Comparison of ENCODE assay signal across 16 cellular contexts in genomic region chr11:110833033-110833484, GRCh38.
DNase-seq lines count a peak whose midpoint lies in the region; ATAC-seq, FAIRE-seq and TF ChIP-seq lines count a peak whose summit lies in the region.
"Had no signal": no experiment of that assay in that cellular context is flagged by ENCODE, and none has a peak within 500 bp of the region (broad histone marks: within the 10 kb centered on the region; RNA-seq: fewer than 3 reads in every experiment).

No MANE protein-coding gene starts in this region.

- no peaks in the 10 kb centered on the region for H3K9me3 Mint-ChIP-seq in endothelial cell (ENCODE audit: unreplicated experiment)

- H3K9me2 ChIP-seq in PC-3 (replicated peaks; ENCODE audit: low read length), result no peaks in the 10 kb centered on the region
- no peaks in the 10 kb centered on the region for H3K9me2 ChIP-seq in OCI-LY7 (ENCODE audit: insufficient read depth, low read length)

- H3K4me2 ChIP-seq in PC-3 (ENCODE audit: low read length) (no peak overlapping the region), endothelial cell of umbilical vein (ENCODE audit: insufficient read depth, low read length) (peak overlapping the region; percentile 88), OCI-LY7 (ENCODE audit: low read length) (no peak overlapping the region)

- TF ChIP-seq POLR2A in endothelial cell of umbilical vein (IDR thresholded peaks at IDR 0.05; ENCODE audit: low read depth, low read length) (no peak), GM12892 (IDR thresholded peaks at IDR 0.05; ENCODE audit: low read depth, low read length) (no peak)

- no peaks in the 10 kb centered on the region for H3K9me1 ChIP-seq in endothelial cell of umbilical vein (replicated peaks; ENCODE audit: control insufficient read depth, extremely low read depth, insufficient read depth, low read length)

- H3K79me2 ChIP-seq in PC-3 (ENCODE audit: low read length) (no peaks in the 10 kb centered on the region), endothelial cell of umbilical vein (ENCODE audit: control insufficient read depth, insufficient read depth, low read length) (no peaks in the 10 kb centered on the region), OCI-LY7 (ENCODE audit: insufficient read depth, low read depth, low read length) (no peaks in the 10 kb centered on the region)

- no peak overlapping the region for H3K4me3 Mint-ChIP-seq in endothelial cell (ENCODE audit: unreplicated experiment)

- dilution Hi-C loops in endothelial cell of umbilical vein (cut with MboI; ENCODE audit: extremely low pct_ligation_motif_present, low sequenced_read_pairs), result no loop called here

- no peaks in the 10 kb centered on the region for H3F3A ChIP-seq in PC-3 (ENCODE audit: low read length, unreplicated experiment)

- H3K9ac ChIP-seq in PC-3 (ENCODE audit: low read length), result no peak overlapping the region
- H3K9ac ChIP-seq in endothelial cell of umbilical vein (replicated peaks; ENCODE audit: extremely low read depth, insufficient read depth, low read length), result peak overlapping the region; percentile 46

- DNase-seq in ELR (ENCODE audit: low read depth), result peak; percentile 59
- peak; percentile 43 for DNase-seq in PC-3
- peak; percentile 84 for DNase-seq in endothelial cell of umbilical vein (ENCODE audit: low read depth, low spot score)
- peak; percentile 23 for DNase-seq in putamen (ENCODE audit: low spot score)
- no peak for DNase-seq in OCI-LY7 (ENCODE audit: low spot score)
- DNase-seq in GM12892 (ENCODE audit: insufficient read length), result no peak
- no peak for DNase-seq in endothelial cell (ENCODE audit: low spot score)
- DNase-seq: activated CD8-positive, alpha-beta memory T cell treated with anti-CD3 and anti-CD28 coated beads, Interleukin-2, amount 50 U/mL, for 4 hours; body of pancreas; KG1; NCI-H1694; NCI-H526 treated with DMSO at 0.1 percent for 48 hours; SHP77; small intestine had no signal

- BruUV-seq in PC-3 (replicated peaks; lab: Mats Ljungman, UMichigan) (no TSS peak), endothelial cell of umbilical vein (replicated peaks; lab: Mats Ljungman, UMichigan) (no TSS peak), OCI-LY7 (replicated peaks; lab: Mats Ljungman, UMichigan) (no TSS peak)

- TF ChIP-seq CTCF in PC-3 (conservative IDR thresholded peaks at IDR 0.05; ENCODE audit: low read depth, low read length), result no peak
- no peak for TF ChIP-seq CTCF in endothelial cell of umbilical vein (IDR thresholded peaks at IDR 0.05; ENCODE audit: extremely low read depth in 1 of 2, insufficient read depth in 1 of 2, low read depth in 1 of 2, low read length in 2 of 2)
- TF ChIP-seq CTCF in OCI-LY7 (conservative IDR thresholded peaks at IDR 0.05; ENCODE audit: low read length), result no peak
- TF ChIP-seq CTCF in endothelial cell (IDR thresholded peaks at IDR 0.05; ENCODE audit: unreplicated experiment), result no peak

- CTCF ChIA-PET in PC-3 (lab: Charles Lee), result no interaction called here
- CTCF ChIA-PET in endothelial cell of umbilical vein (lab: Charles Lee), result interaction anchor here (0.6 to 1.1 kb wide), 5 partner anchors 8 to 51 kb away, joined by 3 to 4 read pairs (median 3); no protein-coding TSS in a partner anchor
- CTCF ChIA-PET in OCI-LY7 (lab: Charles Lee; ENCODE audit: unreplicated experiment), result interaction anchor here (0.5 kb wide), 1 partner anchor 640 kb away, joined by 4 read pairs; no protein-coding TSS in a partner anchor

- no peaks in the 10 kb centered on the region for H3K4me1 ChIP-seq in PC-3 (ENCODE audit: insufficient read depth, low read length)
- H3K4me1 ChIP-seq in endothelial cell of umbilical vein (ENCODE audit: control insufficient read depth, extremely low read depth, insufficient read depth, low read length), result peaks cover 44% of the 10 kb centered on the region
- no peaks in the 10 kb centered on the region for H3K4me1 ChIP-seq in OCI-LY7 (ENCODE audit: insufficient read depth, low read length, poor library complexity, severe bottlenecking)
- H3K4me1 ChIP-seq: body of pancreas had no signal

- no peaks in the 10 kb centered on the region for H3K27me3 Mint-ChIP-seq in endothelial cell (ENCODE audit: unreplicated experiment)

- H3K4me3 ChIP-seq in PC-3 (ENCODE audit: low read length), result no peak overlapping the region
- H3K4me3 ChIP-seq in endothelial cell of umbilical vein (replicated peaks in 1 of 3; ENCODE audit: insufficient read depth in 1 of 3, low read depth in 1 of 3, low read length in 3 of 3), result no peak overlapping the region
- no peak overlapping the region for H3K4me3 ChIP-seq in OCI-LY7 (ENCODE audit: low read depth, low read length, poor library complexity, severe bottlenecking)
- H3K4me3 ChIP-seq: body of pancreas, lung had no signal

- H4K20me1 ChIP-seq in PC-3 (ENCODE audit: low read length), result no peaks in the 10 kb centered on the region
- no peaks in the 10 kb centered on the region for H4K20me1 ChIP-seq in endothelial cell of umbilical vein (replicated peaks; ENCODE audit: control insufficient read depth, extremely low read depth, insufficient read depth, low read length)
- no peaks in the 10 kb centered on the region for H4K20me1 ChIP-seq in OCI-LY7 (ENCODE audit: insufficient read depth, low read length)

- POLR2A ChIA-PET in PC-3 (lab: Charles Lee; ENCODE audit: unreplicated experiment), result no interaction called here
- POLR2A ChIA-PET in endothelial cell of umbilical vein (lab: Charles Lee), result no interaction called here
- POLR2A ChIA-PET in OCI-LY7 (lab: Charles Lee), result interaction anchor here (0.7 to 2.5 kb wide), 2 partner anchors 20 to 41 kb away, joined by 3 to 5 read pairs; no protein-coding TSS in a partner anchor

- H3K9me3 ChIP-seq in PC-3 (ENCODE audit: low read length) (no peaks in the 10 kb centered on the region), endothelial cell of umbilical vein (replicated peaks; ENCODE audit: control insufficient read depth, insufficient read depth, low read length) (no peaks in the 10 kb centered on the region), OCI-LY7 (ENCODE audit: low read length) (no peaks in the 10 kb centered on the region)
- H3K9me3 ChIP-seq: body of pancreas had no signal

- H3K36me3 ChIP-seq in PC-3 (ENCODE audit: low read depth, low read length), result no peaks in the 10 kb centered on the region
- no peaks in the 10 kb centered on the region for H3K36me3 ChIP-seq in endothelial cell of umbilical vein (ENCODE audit: control insufficient read depth in 2 of 2, extremely low read depth in 1 of 2, insufficient read depth in 2 of 2, low read length in 2 of 2)
- no peaks in the 10 kb centered on the region for H3K36me3 ChIP-seq in OCI-LY7 (ENCODE audit: insufficient read depth, low read length)

- H3K36me3 Mint-ChIP-seq in endothelial cell (ENCODE audit: low read depth, unreplicated experiment), result no peaks in the 10 kb centered on the region

- peaks cover 2% of the 10 kb centered on the region for H3K4me1 Mint-ChIP-seq in endothelial cell (ENCODE audit: unreplicated experiment)

- H3K27ac Mint-ChIP-seq in endothelial cell (ENCODE audit: unreplicated experiment), result no peak overlapping the region

- H3K27me3 ChIP-seq in PC-3 (ENCODE audit: low read length) (peaks cover 16% of the 10 kb centered on the region; the same call in 1 of the 2 replicates), endothelial cell of umbilical vein (ENCODE audit: control insufficient read depth in 2 of 2, insufficient read depth in 2 of 2, low read length in 2 of 2) (no peaks in the 10 kb centered on the region)
- H3K27me3 ChIP-seq: body of pancreas had no signal

- peak; percentile 90 for FAIRE-seq in endothelial cell of umbilical vein (lab: Jason Lieb, UNC)
- no peak for FAIRE-seq in GM12892 (lab: Jason Lieb, UNC)
- FAIRE-seq: small intestine, TTC549 had no signal

- intact Hi-C loops in PC-3 (cut with micrococcal nuclease), result no loop called here
- intact Hi-C loops in endothelial cell of umbilical vein (cut with micrococcal nuclease), result loop anchor here (2.0 to 10.0 kb wide), 3 partner anchors 41 to 118 kb away; partner anchors contain the start of gene ARHGAP20
- intact Hi-C loops in OCI-LY7 (cut with micrococcal nuclease; ENCODE audit: unreplicated experiment), result no loop called here

- ATAC-seq in PC-3, result no peak
- ATAC-seq: body of pancreas had no signal

- H3K27ac ChIP-seq in PC-3 (ENCODE audit: low read length) (no peak overlapping the region), endothelial cell of umbilical vein (ENCODE audit: insufficient read depth, low read depth, low read length) (peak overlapping the region; percentile 60), OCI-LY7 (ENCODE audit: low read depth, low read length, poor library complexity, severe bottlenecking) (no peak overlapping the region)
- H3K27ac ChIP-seq: body of pancreas had no signal

- H2AFZ ChIP-seq in PC-3 (ENCODE audit: low read length) (no peak overlapping the region), endothelial cell of umbilical vein (ENCODE audit: low read depth, low read length) (peak overlapping the region; percentile 66), OCI-LY7 (ENCODE audit: low read length) (no peak overlapping the region)

TF ChIP-seq in endothelial cell of umbilical vein, 7 proteins besides CTCF, POLR2A, EP300 and RAD21:
- TF ChIP-seq FOS (IDR thresholded peaks at IDR 0.05; ENCODE audit: borderline replicate concordance, insufficient read depth, low read length), result peak; percentile 96
- TF ChIP-seq JUN (IDR thresholded peaks at IDR 0.05; ENCODE audit: borderline replicate concordance, insufficient read depth, insufficient read length, low read depth), result peak; percentile 78
- TF ChIP-seq GATA2 (IDR thresholded peaks at IDR 0.05; ENCODE audit: insufficient read depth, insufficient read length, low read depth, low read length), result peak; percentile 39
- no peak for TF ChIP-seq MYC (IDR thresholded peaks at IDR 0.05; ENCODE audit: low read depth, low read length)

Comparison
In these comparisons a context has a peak if more than half of its experiments do, and no peak if none do; other contexts are left out.
1. DNase-seq: peak in ELR (single experiment), PC-3 (single experiment), endothelial cell of umbilical vein (single experiment) and putamen (single experiment); none in OCI-LY7 (single experiment), GM12892 (single experiment) and endothelial cell (single experiment).